In genomic region chr21:33642027-33642895, GRCh38 we compare ENCODE assay signal across 8 cellular contexts. TPM values are rescaled to one million over a fixed set of nuclear protein-coding genes. Genes with fewer than 3 reads are reported as not detected.
DNase-seq lines count a peak whose midpoint lies in the region; ATAC-seq, FAIRE-seq and TF ChIP-seq lines count a peak whose summit lies in the region.

Gene ITSN1, plus strand, starts transcription at chr21:33642501. Its CDS starts 76,328 bp downstream, at chr21:33718829.

- TF ChIP-seq CTCF in AG09309 (IDR thresholded peaks at IDR 0.05; ENCODE audit: control insufficient read depth, insufficient read depth, low read depth, low read length, missing control alignments) (no peak), keratinocyte (optimal IDR thresholded peaks at IDR 0.05 in 1 of 3, IDR thresholded peaks at IDR 0.05 in 1 of 3, conservative IDR thresholded peaks at IDR 0.05 in 1 of 3; ENCODE audit: extremely low read depth in 1 of 3, insufficient read depth in 2 of 3, low read length in 3 of 3) (no peak)

- H3K27me3 ChIP-seq in keratinocyte (ENCODE audit: control insufficient read depth, extremely low read depth, insufficient read depth, low read length) = no peaks in the 10 kb centered on the region

- H4K20me1 ChIP-seq in keratinocyte (ENCODE audit: control insufficient read depth, extremely low read depth, insufficient read depth, low read length) = no peaks in the 10 kb centered on the region

- dilution Hi-C loops in keratinocyte (cut with MboI; ENCODE audit: extremely low pct_ligation_motif_present, low sequenced_read_pairs) = no loop called here

- no peaks in the 10 kb centered on the region for H3K36me3 ChIP-seq in keratinocyte (ENCODE audit: control insufficient read depth in 2 of 2, extremely low read depth in 1 of 2, insufficient read depth in 2 of 2, low read length in 2 of 2)

- H2AFZ ChIP-seq in keratinocyte (ENCODE audit: control insufficient read depth, low read length) = peak within 1 kb of the TSS; percentile 99

- peaks cover 77% of the 10 kb centered on the region for H3K79me2 ChIP-seq in keratinocyte (ENCODE audit: control insufficient read depth, insufficient read depth, low read length)

- peak; percentile 85 for ATAC-seq in GM19035 (IDR thresholded peaks at IDR 0.05; ENCODE audit: unreplicated experiment)
- ATAC-seq in HG03378 (IDR thresholded peaks at IDR 0.05; ENCODE audit: unreplicated experiment) = peak; percentile 84

- H3K4me3 ChIP-seq in AG09309 (ENCODE audit: control insufficient read depth, low read depth, low read length) (peak within 1 kb of the TSS; percentile 69), keratinocyte (ENCODE audit: control insufficient read depth in 2 of 3, extremely low read depth in 1 of 3, insufficient read depth in 2 of 3, low read depth in 1 of 3, low read length in 3 of 3) (peak within 1 kb of the TSS; percentile 88 to 96 (median 91))

- no peaks in the 10 kb centered on the region for H3K9me3 ChIP-seq in keratinocyte (ENCODE audit: control insufficient read depth, low read depth, low read length)

- DNase-seq in AG09309 (ENCODE audit: low read depth) (peak; percentile 99), NCI-H446 treated with DMSO at 0.1 percent for 48 hours (lab: John Stamatoyannopoulos, UW) (peak; percentile 98), cerebellum (ENCODE audit: low spot score) (peak; percentile 98), keratinocyte (ENCODE audit: low read depth, low spot score) (peak; percentile 93)
- DNase-seq in activated CD4-positive, alpha-beta T cell treated with anti-CD3 and anti-CD28 coated beads for 1 hour = peak; percentile 99
- peak; percentile 99 to 100 (median 100) for DNase-seq in stimulated activated CD4-positive, alpha-beta T cell treated with anti-CD3 and anti-CD28 coated beads, Interleukin-12 subunit alpha, Interleukin-12 subunit beta, amount 100 ng/mL, for 48 hours (ENCODE audit: low read depth in 2 of 3, low spot score in 1 of 3)

- H3K9me1 ChIP-seq in keratinocyte (ENCODE audit: control insufficient read depth, extremely low read depth, insufficient read depth, low read length) = no peaks in the 10 kb centered on the region

- H3K9ac ChIP-seq in keratinocyte (ENCODE audit: control insufficient read depth, extremely low read depth, insufficient read depth, low read length) = peak within 1 kb of the TSS; percentile 93

- peak within 1 kb of the TSS; percentile 93 for H3K27ac ChIP-seq in keratinocyte (ENCODE audit: control insufficient read depth, insufficient read depth, low read length)

- H3K4me1 ChIP-seq in keratinocyte (ENCODE audit: control insufficient read depth, extremely low read depth, insufficient read depth, low read length) = peaks cover 26% of the 10 kb centered on the region

- no peak for FAIRE-seq in keratinocyte (lab: Jason Lieb, UNC)

- H3K4me2 ChIP-seq in keratinocyte (ENCODE audit: control insufficient read depth, extremely low read depth, insufficient read depth, low read depth, low read length) = peak within 1 kb of the TSS; percentile 92

RNA-seq across cellular contexts. Expression of gene ITSN1, which starts in this region (rescaled TPM):
- total RNA-seq in cerebellum = 83.7 TPM
- polyA plus RNA-seq in keratinocyte = 31.1 to 60.0 TPM (median 34.3 TPM) in 3 replicates
- polyA plus RNA-seq in keratinocyte (2011; ENCODE audit: low read depth) = 33.0 TPM
- 28.0 and 30.8 TPM in 2 replicates for polyA plus RNA-seq in keratinocyte (2011; cell fraction: cytosol; rRNA removed)
- polyA plus RNA-seq in keratinocyte (2011; cell fraction: nucleus; rRNA removed) = 63.6 and 72.5 TPM in 2 replicates
- polyA plus RNA-seq in keratinocyte (2012; ENCODE audit: low replicate concordance) = 12.9 and 34.1 TPM in 2 replicates
- polyA minus RNA-seq in keratinocyte = 29.6 to 60.4 TPM (median 43.4 TPM) in 3 replicates
- polyA minus RNA-seq in keratinocyte (2011; cell fraction: cytosol; rRNA and poly(A)+ RNA removed) = 24.4 TPM
- polyA minus RNA-seq in keratinocyte (2011; cell fraction: nucleus; rRNA and poly(A)+ RNA removed) = 30.0 and 64.6 TPM in 2 replicates

Comparison
In these comparisons a context has a peak if more than half of its experiments do, and no peak if none do; other contexts are left out.
1. Peak in every context shown above with its lines: DNase-seq, ATAC-seq, H3K4me3 ChIP-seq and H3K27ac ChIP-seq.